ENCODE assay signal across 1 cellular context in genomic region chr20:32972181-32973076, GRCh38.
TF ChIP-seq lines count a peak whose summit lies in the region.

No MANE protein-coding gene starts in this region.

TF ChIP-seq in HepG2, 621 proteins besides CTCF, POLR2A, EP300 and RAD21 (continues in another document):
- no peak for TF ChIP-seq FLYWCH1 (CRISPR knock-in tag; IDR thresholded peaks at IDR 0.05)
- TF ChIP-seq, protein P1, sequence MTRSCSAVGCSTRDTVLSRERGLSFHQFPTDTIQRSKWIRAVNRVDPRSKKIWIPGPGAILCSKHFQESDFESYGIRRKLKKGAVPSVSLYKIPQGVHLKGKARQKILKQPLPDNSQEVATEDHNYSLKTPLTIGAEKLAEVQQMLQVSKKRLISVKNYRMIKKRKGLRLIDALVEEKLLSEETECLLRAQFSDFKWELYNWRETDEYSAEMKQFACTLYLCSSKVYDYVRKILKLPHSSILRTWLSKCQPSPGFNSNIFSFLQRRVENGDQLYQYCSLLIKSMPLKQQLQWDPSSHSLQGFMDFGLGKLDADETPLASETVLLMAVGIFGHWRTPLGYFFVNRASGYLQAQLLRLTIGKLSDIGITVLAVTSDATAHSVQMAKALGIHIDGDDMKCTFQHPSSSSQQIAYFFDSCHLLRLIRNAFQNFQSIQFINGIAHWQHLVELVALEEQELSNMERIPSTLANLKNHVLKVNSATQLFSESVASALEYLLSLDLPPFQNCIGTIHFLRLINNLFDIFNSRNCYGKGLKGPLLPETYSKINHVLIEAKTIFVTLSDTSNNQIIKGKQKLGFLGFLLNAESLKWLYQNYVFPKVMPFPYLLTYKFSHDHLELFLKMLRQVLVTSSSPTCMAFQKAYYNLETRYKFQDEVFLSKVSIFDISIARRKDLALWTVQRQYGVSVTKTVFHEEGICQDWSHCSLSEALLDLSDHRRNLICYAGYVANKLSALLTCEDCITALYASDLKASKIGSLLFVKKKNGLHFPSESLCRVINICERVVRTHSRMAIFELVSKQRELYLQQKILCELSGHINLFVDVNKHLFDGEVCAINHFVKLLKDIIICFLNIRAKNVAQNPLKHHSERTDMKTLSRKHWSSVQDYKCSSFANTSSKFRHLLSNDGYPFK (CRISPR knock-in tag; IDR thresholded peaks at IDR 0.05; ENCODE audit: borderline replicate concordance): 0 out of 2 replicates have a peak, but pooled peaks have one; percentile 29
- peak; percentile 67 for TF ChIP-seq NFYB (CRISPR knock-in tag; IDR thresholded peaks at IDR 0.05)
- TF ChIP-seq FOXA1 (IDR thresholded peaks at IDR 0.05): no peak
- TF ChIP-seq FOXA1 (CRISPR knock-in tag; IDR thresholded peaks at IDR 0.05): no peak
- TF ChIP-seq HOXA5 (CRISPR knock-in tag; IDR thresholded peaks at IDR 0.05): no peak
- no peak for TF ChIP-seq ATAD3A (CRISPR knock-in tag; IDR thresholded peaks at IDR 0.05)
- TF ChIP-seq KMT2A (CRISPR knock-in tag; IDR thresholded peaks at IDR 0.05): no peak
- 0 out of 2 replicates have a peak, but pooled peaks have one; percentile 24 for TF ChIP-seq ZNF230 (CRISPR knock-in tag; IDR thresholded peaks at IDR 0.05)
- TF ChIP-seq ZNF644 (CRISPR knock-in tag; IDR thresholded peaks at IDR 0.05; ENCODE audit: low read depth): no peak
- no peak for TF ChIP-seq ETV6 (CRISPR knock-in tag; conservative IDR thresholded peaks at IDR 0.05)
- peak; percentile 85; the same call in 1 of the 2 replicates for TF ChIP-seq HNRNPL (IDR thresholded peaks at IDR 0.05; ENCODE audit: low read depth, low read length)
- no peak for TF ChIP-seq ZBTB40 (IDR thresholded peaks at IDR 0.05)
- 0 out of 2 replicates have a peak, but pooled peaks have one; percentile 47 for TF ChIP-seq ZBTB40 (CRISPR knock-in tag; IDR thresholded peaks at IDR 0.05)
- TF ChIP-seq, protein P2, sequence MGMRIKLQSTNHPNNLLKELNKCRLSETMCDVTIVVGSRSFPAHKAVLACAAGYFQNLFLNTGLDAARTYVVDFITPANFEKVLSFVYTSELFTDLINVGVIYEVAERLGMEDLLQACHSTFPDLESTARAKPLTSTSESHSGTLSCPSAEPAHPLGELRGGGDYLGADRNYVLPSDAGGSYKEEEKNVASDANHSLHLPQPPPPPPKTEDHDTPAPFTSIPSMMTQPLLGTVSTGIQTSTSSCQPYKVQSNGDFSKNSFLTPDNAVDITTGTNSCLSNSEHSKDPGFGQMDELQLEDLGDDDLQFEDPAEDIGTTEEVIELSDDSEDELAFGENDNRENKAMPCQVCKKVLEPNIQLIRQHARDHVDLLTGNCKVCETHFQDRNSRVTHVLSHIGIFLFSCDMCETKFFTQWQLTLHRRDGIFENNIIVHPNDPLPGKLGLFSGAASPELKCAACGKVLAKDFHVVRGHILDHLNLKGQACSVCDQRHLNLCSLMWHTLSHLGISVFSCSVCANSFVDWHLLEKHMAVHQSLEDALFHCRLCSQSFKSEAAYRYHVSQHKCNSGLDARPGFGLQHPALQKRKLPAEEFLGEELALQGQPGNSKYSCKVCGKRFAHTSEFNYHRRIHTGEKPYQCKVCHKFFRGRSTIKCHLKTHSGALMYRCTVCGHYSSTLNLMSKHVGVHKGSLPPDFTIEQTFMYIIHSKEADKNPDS (CRISPR knock-in tag; IDR thresholded peaks at IDR 0.05): no peak
- peak; percentile 77; the same call in 1 of the 2 replicates for TF ChIP-seq NR2C2 (CRISPR knock-in tag; IDR thresholded peaks at IDR 0.05; ENCODE audit: borderline replicate concordance)
- TF ChIP-seq RXRA (CRISPR knock-in tag; IDR thresholded peaks at IDR 0.05): peak; percentile 28; the same call in 1 of the 2 replicates
- TF ChIP-seq, protein P3, sequence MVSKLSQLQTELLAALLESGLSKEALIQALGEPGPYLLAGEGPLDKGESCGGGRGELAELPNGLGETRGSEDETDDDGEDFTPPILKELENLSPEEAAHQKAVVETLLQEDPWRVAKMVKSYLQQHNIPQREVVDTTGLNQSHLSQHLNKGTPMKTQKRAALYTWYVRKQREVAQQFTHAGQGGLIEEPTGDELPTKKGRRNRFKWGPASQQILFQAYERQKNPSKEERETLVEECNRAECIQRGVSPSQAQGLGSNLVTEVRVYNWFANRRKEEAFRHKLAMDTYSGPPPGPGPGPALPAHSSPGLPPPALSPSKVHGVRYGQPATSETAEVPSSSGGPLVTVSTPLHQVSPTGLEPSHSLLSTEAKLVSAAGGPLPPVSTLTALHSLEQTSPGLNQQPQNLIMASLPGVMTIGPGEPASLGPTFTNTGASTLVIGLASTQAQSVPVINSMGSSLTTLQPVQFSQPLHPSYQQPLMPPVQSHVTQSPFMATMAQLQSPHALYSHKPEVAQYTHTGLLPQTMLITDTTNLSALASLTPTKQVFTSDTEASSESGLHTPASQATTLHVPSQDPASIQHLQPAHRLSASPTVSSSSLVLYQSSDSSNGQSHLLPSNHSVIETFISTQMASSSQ (IDR thresholded peaks at IDR 0.05; ENCODE audit: low read depth): no peak
- TF ChIP-seq, protein P3 (CRISPR knock-in tag; IDR thresholded peaks at IDR 0.05; ENCODE audit: borderline replicate concordance): peak; percentile 29; the same call in 1 of the 2 replicates
- no peak for TF ChIP-seq MTF2 (CRISPR knock-in tag; IDR thresholded peaks at IDR 0.05; ENCODE audit: borderline replicate concordance)
- no peak for TF ChIP-seq ZNF468 (CRISPR knock-in tag; IDR thresholded peaks at IDR 0.05)
- TF ChIP-seq, protein P4, sequence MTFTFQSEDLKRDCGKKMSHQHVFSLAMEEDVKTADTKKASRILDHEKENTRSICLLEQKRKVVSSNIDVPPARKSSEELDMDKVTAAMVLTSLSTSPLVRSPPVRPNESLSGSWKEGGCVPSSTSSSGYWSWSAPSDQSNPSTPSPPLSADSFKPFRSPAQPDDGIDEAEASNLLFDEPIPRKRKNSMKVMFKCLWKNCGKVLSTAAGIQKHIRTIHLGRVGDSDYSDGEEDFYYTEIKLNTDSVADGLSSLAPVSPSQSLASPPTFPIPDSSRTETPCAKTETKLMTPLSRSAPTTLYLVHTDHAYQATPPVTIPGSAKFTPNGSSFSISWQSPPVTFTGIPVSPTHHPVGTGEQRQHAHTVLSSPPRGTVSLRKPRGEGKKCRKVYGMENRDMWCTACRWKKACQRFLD (CRISPR knock-in tag; IDR thresholded peaks at IDR 0.05; ENCODE audit: borderline replicate concordance): 0 out of 2 replicates have a peak, but pooled peaks have one; percentile 47
- no peak for TF ChIP-seq SRF (IDR thresholded peaks at IDR 0.05; ENCODE audit: low read depth, low read length)
- peak; percentile 45; the same call in 1 of the 2 replicates for TF ChIP-seq ZNF788 (CRISPR knock-in tag; IDR thresholded peaks at IDR 0.05; ENCODE audit: borderline replicate concordance)
- TF ChIP-seq SRSF1 (optimal IDR thresholded peaks at IDR 0.05; ENCODE audit: low read depth, low read length): no peak
- 0 out of 2 replicates have a peak, but pooled peaks have one; percentile 72 for TF ChIP-seq SRY (CRISPR knock-in tag; IDR thresholded peaks at IDR 0.05)
- TF ChIP-seq EHMT2 (IDR thresholded peaks at IDR 0.05; ENCODE audit: borderline replicate concordance, low read depth, low read length): no peak
- TF ChIP-seq NFIB (CRISPR knock-in tag; IDR thresholded peaks at IDR 0.05; ENCODE audit: borderline replicate concordance): 0 out of 2 replicates have a peak, but pooled peaks have one; percentile 47
- TF ChIP-seq NFYC (CRISPR knock-in tag; IDR thresholded peaks at IDR 0.05): peak; percentile 62
- TF ChIP-seq ZNF740 (CRISPR knock-in tag; IDR thresholded peaks at IDR 0.05): 0 out of 2 replicates have a peak, but pooled peaks have one; percentile 48
- no peak for TF ChIP-seq NR2F1 (CRISPR knock-in tag; IDR thresholded peaks at IDR 0.05)
- peak; percentile 46; the same call in 1 of the 2 replicates for TF ChIP-seq TBX2 (CRISPR knock-in tag; IDR thresholded peaks at IDR 0.05; ENCODE audit: borderline replicate concordance)
- TF ChIP-seq PAWR (CRISPR knock-in tag; IDR thresholded peaks at IDR 0.05; ENCODE audit: borderline replicate concordance): no peak
- no peak for TF ChIP-seq ZNF33A (CRISPR knock-in tag; IDR thresholded peaks at IDR 0.05; ENCODE audit: borderline replicate concordance)
- no peak for TF ChIP-seq SNRNP70 (IDR thresholded peaks at IDR 0.05; ENCODE audit: low read depth, low read length)
- TF ChIP-seq, protein P5, sequence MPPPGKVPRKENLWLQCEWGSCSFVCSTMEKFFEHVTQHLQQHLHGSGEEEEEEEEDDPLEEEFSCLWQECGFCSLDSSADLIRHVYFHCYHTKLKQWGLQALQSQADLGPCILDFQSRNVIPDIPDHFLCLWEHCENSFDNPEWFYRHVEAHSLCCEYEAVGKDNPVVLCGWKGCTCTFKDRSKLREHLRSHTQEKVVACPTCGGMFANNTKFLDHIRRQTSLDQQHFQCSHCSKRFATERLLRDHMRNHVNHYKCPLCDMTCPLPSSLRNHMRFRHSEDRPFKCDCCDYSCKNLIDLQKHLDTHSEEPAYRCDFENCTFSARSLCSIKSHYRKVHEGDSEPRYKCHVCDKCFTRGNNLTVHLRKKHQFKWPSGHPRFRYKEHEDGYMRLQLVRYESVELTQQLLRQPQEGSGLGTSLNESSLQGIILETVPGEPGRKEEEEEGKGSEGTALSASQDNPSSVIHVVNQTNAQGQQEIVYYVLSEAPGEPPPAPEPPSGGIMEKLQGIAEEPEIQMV (CRISPR knock-in tag; IDR thresholded peaks at IDR 0.05; ENCODE audit: low read depth): 0 out of 2 replicates have a peak, but pooled peaks have one; percentile 39
- TF ChIP-seq SMAD1 (CRISPR knock-in tag; IDR thresholded peaks at IDR 0.05; ENCODE audit: borderline replicate concordance, low read depth): no peak
- peak; percentile 45; the same call in 1 of the 2 replicates for TF ChIP-seq NRL (CRISPR knock-in tag; IDR thresholded peaks at IDR 0.05; ENCODE audit: borderline replicate concordance)
- no peak for TF ChIP-seq ZIK1 (CRISPR knock-in tag; IDR thresholded peaks at IDR 0.05; ENCODE audit: borderline replicate concordance, low read depth)
- no peak for TF ChIP-seq ZNF20 (CRISPR knock-in tag; IDR thresholded peaks at IDR 0.05)
- 0 out of 2 replicates have a peak, but pooled peaks have one; percentile 55 for TF ChIP-seq CENPT (CRISPR knock-in tag; IDR thresholded peaks at IDR 0.05; ENCODE audit: low read depth)
